Comparison of ENCODE assay signal across 1 cellular context in genomic region chr2:154449951-154450658, GRCh38.
TF ChIP-seq lines count a peak whose summit lies in the region.

No MANE protein-coding gene starts in this region.

TF ChIP-seq in HepG2, 621 proteins besides CTCF, POLR2A, EP300 and RAD21 (continued from another document and continues in another):
- TF ChIP-seq ARID4A (CRISPR knock-in tag; IDR thresholded peaks at IDR 0.05; ENCODE audit: borderline replicate concordance) (peak; percentile 19; the same call in 1 of the 2 replicates), ZNF777 (CRISPR knock-in tag; IDR thresholded peaks at IDR 0.05) (no peak), ELF3 (CRISPR knock-in tag; IDR thresholded peaks at IDR 0.05) (peak; percentile 60), THAP11 (CRISPR knock-in tag; IDR thresholded peaks at IDR 0.05) (peak; percentile 58), PHF21A (CRISPR knock-in tag; IDR thresholded peaks at IDR 0.05) (peak; percentile 55; the same call in 1 of the 2 replicates), TFDP2 (CRISPR knock-in tag; IDR thresholded peaks at IDR 0.05) (no peak), FOXJ3 (CRISPR knock-in tag; IDR thresholded peaks at IDR 0.05; ENCODE audit: borderline replicate concordance) (peak; percentile 96; the same call in 1 of the 2 replicates), ZNF260 (CRISPR knock-in tag; IDR thresholded peaks at IDR 0.05; ENCODE audit: borderline replicate concordance, low read depth) (no peak), ZNF317 (CRISPR knock-in tag; IDR thresholded peaks at IDR 0.05) (0 out of 2 replicates have a peak, but pooled peaks have one; percentile 31), ZNF138 (CRISPR knock-in tag; IDR thresholded peaks at IDR 0.05; ENCODE audit: low read depth) (no peak), ZNF619 (CRISPR knock-in tag; IDR thresholded peaks at IDR 0.05) (no peak), ZNF124 (CRISPR knock-in tag; IDR thresholded peaks at IDR 0.05) (peak; percentile 81; the same call in 1 of the 2 replicates), ZNF580 (CRISPR knock-in tag; IDR thresholded peaks at IDR 0.05; ENCODE audit: borderline replicate concordance, low read depth) (0 out of 2 replicates have a peak, but pooled peaks have one; percentile 43), ZNF816 (CRISPR knock-in tag; IDR thresholded peaks at IDR 0.05; ENCODE audit: borderline replicate concordance) (peak; percentile 49; the same call in 1 of the 2 replicates), HMGXB3 (CRISPR knock-in tag; IDR thresholded peaks at IDR 0.05; ENCODE audit: borderline replicate concordance) (no peak), RBFOX2 (IDR thresholded peaks at IDR 0.05; ENCODE audit: low read depth, low read length) (no peak; the same call in 1 of the 2 replicates), ZNF792 (CRISPR knock-in tag; IDR thresholded peaks at IDR 0.05) (peak; percentile 49; the same call in 1 of the 2 replicates), NONO (IDR thresholded peaks at IDR 0.05) (no peak), NONO (CRISPR knock-in tag; conservative IDR thresholded peaks at IDR 0.05) (0 out of 2 replicates have a peak, but pooled peaks have one; percentile 22), SRF (IDR thresholded peaks at IDR 0.05; ENCODE audit: low read depth, low read length) (peak; percentile 33; the same call in 1 of the 2 replicates), SIN3B (IDR thresholded peaks at IDR 0.05; ENCODE audit: low read length) (no peak), HNF4G (IDR thresholded peaks at IDR 0.05; ENCODE audit: borderline replicate concordance, low read depth, low read length) (peak; percentile 28; the same call in 1 of the 2 replicates), HNF4G (CRISPR knock-in tag; IDR thresholded peaks at IDR 0.05; ENCODE audit: borderline replicate concordance, low read depth) (no peak), ZKSCAN8 (CRISPR knock-in tag; IDR thresholded peaks at IDR 0.05; ENCODE audit: borderline replicate concordance) (peak; percentile 65; the same call in 1 of the 2 replicates), NR2F2 (IDR thresholded peaks at IDR 0.05; ENCODE audit: borderline replicate concordance, low read depth) (peak; percentile 62; the same call in 1 of the 2 replicates), RXRA (CRISPR knock-in tag; IDR thresholded peaks at IDR 0.05) (no peak; the same call in 1 of the 2 replicates), HNF1B (CRISPR knock-in tag; IDR thresholded peaks at IDR 0.05) (peak; percentile 95), GMEB1 (CRISPR knock-in tag; IDR thresholded peaks at IDR 0.05; ENCODE audit: borderline replicate concordance) (peak; percentile 39; the same call in 1 of the 2 replicates), ZNF614 (CRISPR knock-in tag; IDR thresholded peaks at IDR 0.05; ENCODE audit: borderline replicate concordance) (peak; percentile 65; the same call in 1 of the 2 replicates), FOXK2 (IDR thresholded peaks at IDR 0.05) (peak; percentile 89), KDM4B (CRISPR knock-in tag; IDR thresholded peaks at IDR 0.05) (0 out of 2 replicates have a peak, but pooled peaks have one; percentile 23), ZBTB49 (CRISPR knock-in tag; IDR thresholded peaks at IDR 0.05; ENCODE audit: borderline replicate concordance) (0 out of 2 replicates have a peak, but pooled peaks have one; percentile 37), ZNF253 (CRISPR knock-in tag; IDR thresholded peaks at IDR 0.05; ENCODE audit: borderline replicate concordance) (no peak), ZNF205 (CRISPR knock-in tag; IDR thresholded peaks at IDR 0.05) (0 out of 2 replicates have a peak, but pooled peaks have one; percentile 47), ZNF790 (CRISPR knock-in tag; IDR thresholded peaks at IDR 0.05; ENCODE audit: borderline replicate concordance) (no peak), MAFK (conservative IDR thresholded peaks at IDR 0.05 in 1 of 2, IDR thresholded peaks at IDR 0.05 in 1 of 2; ENCODE audit: low read length in 2 of 2) (no peak), KLF6 (CRISPR knock-in tag; IDR thresholded peaks at IDR 0.05) (peak; percentile 36; the same call in 1 of the 2 replicates), HNF4A (CRISPR knock-in tag; IDR thresholded peaks at IDR 0.05) (peak; percentile 64), KDM3A (CRISPR knock-in tag; IDR thresholded peaks at IDR 0.05; ENCODE audit: low read depth) (peak; percentile 65; the same call in 1 of the 2 replicates), ZNF878 (CRISPR knock-in tag; IDR thresholded peaks at IDR 0.05) (no peak), HOMEZ (CRISPR knock-in tag; IDR thresholded peaks at IDR 0.05; ENCODE audit: low read depth) (peak; percentile 99), ZNF337 (CRISPR knock-in tag; IDR thresholded peaks at IDR 0.05; ENCODE audit: borderline replicate concordance, low read depth) (peak; percentile 74; the same call in 1 of the 2 replicates), SOX5 (CRISPR knock-in tag; IDR thresholded peaks at IDR 0.05; ENCODE audit: borderline replicate concordance) (peak; percentile 91), PBX3 (CRISPR knock-in tag; IDR thresholded peaks at IDR 0.05; ENCODE audit: borderline replicate concordance) (no peak)
